In genomic region chrX:13927175-13927574, GRCh38 we compare ENCODE assay signal across 21 cellular contexts.
DNase-seq lines count a peak whose midpoint lies in the region; ATAC-seq, FAIRE-seq and TF ChIP-seq lines count a peak whose summit lies in the region.
"Had no signal": no experiment of that assay in that cellular context is flagged by ENCODE, and none has a peak within 500 bp of the region (broad histone marks: within the 10 kb centered on the region; RNA-seq: fewer than 3 reads in every experiment).

No MANE protein-coding gene starts in this region.

- H2BK12ac ChIP-seq in H9 (ENCODE audit: insufficient read length, low read depth, low read length) = no peak overlapping the region

- H3K27me3 Mint-ChIP-seq in WTC11 (ENCODE audit: low read depth) (no peaks in the 10 kb centered on the region), H9 (ENCODE audit: low read depth) (no peaks in the 10 kb centered on the region)
- H3K27me3 Mint-ChIP-seq: B cell had no signal

- H3K27ac Mint-ChIP-seq in WTC11 = peak overlapping the region; percentile 63
- no peak overlapping the region for H3K27ac Mint-ChIP-seq in H9
- H3K27ac Mint-ChIP-seq: B cell; CD8-positive, alpha-beta T cell; IgD-negative memory B cell had no signal

- H3K14ac ChIP-seq in H9 (ENCODE audit: insufficient read depth, low read length) = no peak overlapping the region

- H3K79me2 ChIP-seq in HepG2 (ENCODE audit: insufficient read depth, low read length) (no peaks in the 10 kb centered on the region), H9 (ENCODE audit: insufficient read depth, low read length) (peaks cover 23% of the 10 kb centered on the region; the same call in 1 of the 2 replicates)

- no peak overlapping the region for H3T11ph ChIP-seq in H9 (ENCODE audit: low read length)

- POLR2A ChIA-PET in HepG2 (lab: Yijun Ruan, JAX) = no interaction called here
- POLR2A ChIA-PET in WTC11 (lab: Charles Lee) = no interaction called here

- H4K8ac ChIP-seq in H9 (replicated peaks; ENCODE audit: insufficient read length, low read depth, low read length) = no peak overlapping the region

- H4K20me1 ChIP-seq in HepG2 (ENCODE audit: insufficient read depth, low read length) (no peaks in the 10 kb centered on the region), H9 (ENCODE audit: control insufficient read depth, insufficient read depth, insufficient read length) (no peaks in the 10 kb centered on the region)
- H4K20me1 ChIP-seq: BLaER1 treated with 17β-estradiol and CSF1 and Interleukin-3, amounts not matched to agents 10 nM and 100 nM had no signal

- no peak overlapping the region for H4K5ac ChIP-seq in H9 (ENCODE audit: insufficient read length, low read depth, low read length)

- H3K27ac ChIP-seq in HepG2 (ENCODE audit: extremely low read length, insufficient read depth, low read length) (no peak overlapping the region), right lobe of liver (no peak overlapping the region), dorsolateral prefrontal cortex (peak overlapping the region in 49 of 59 donors; percentile 0 to 97 (median 52)), H9 (ENCODE audit: insufficient read length, low read depth, low read length) (no peak overlapping the region)
- H3K27ac ChIP-seq: BLaER1 treated with 17β-estradiol and CSF1 and Interleukin-3, amounts not matched to agents 10 nM and 100 nM; HL-60 had no signal

- TF ChIP-seq CTCF in HepG2 (CRISPR knock-in tag; IDR thresholded peaks at IDR 0.05) (no peak), right lobe of liver (IDR thresholded peaks at IDR 0.05) (no peak), WTC11 (IDR thresholded peaks at IDR 0.05) (no peak), dorsolateral prefrontal cortex (IDR thresholded peaks at IDR 0.05 in 54 of 56, conservative IDR thresholded peaks at IDR 0.05 in 2 of 56; ENCODE audit: low read depth in 1 of 56, partially characterized antibody in 56 of 56) (no peak), H9 (conservative IDR thresholded peaks at IDR 0.05) (no peak)

- no peak for TF ChIP-seq POLR2A in HepG2 (IDR thresholded peaks at IDR 0.05; ENCODE audit: insufficient read depth in 1 of 2, low read depth in 2 of 2, low read length in 2 of 2)
- no peak for TF ChIP-seq POLR2A in right lobe of liver (IDR thresholded peaks at IDR 0.05)

- H3K4me3 ChIP-seq in HepG2 (replicated peaks in 1 of 3; ENCODE audit: insufficient read depth in 1 of 3, low read depth in 2 of 3, low read length in 3 of 3) (no peak overlapping the region), right lobe of liver (no peak overlapping the region), dorsolateral prefrontal cortex (peak overlapping the region in 1 of 59 donors; percentile 1)
- H3K4me3 ChIP-seq: BLaER1 treated with 17β-estradiol and CSF1 and Interleukin-3, amounts not matched to agents 10 nM and 100 nM; GM12878 had no signal

- FAIRE-seq in HepG2 (lab: Jason Lieb, UNC) = no peak
- FAIRE-seq: GM12878, H54 had no signal

- CTCF ChIA-PET in HepG2 (lab: Yijun Ruan, JAX; ENCODE audit: low intra/inter-chr PET ratio, low total read pairs) (no interaction called here), WTC11 (lab: Charles Lee) (no interaction called here)

- ATAC-seq in HepG2 = no peak
- no peak for ATAC-seq in right lobe of liver
- ATAC-seq in WTC11 = no peak
- ATAC-seq in HG03039 (IDR thresholded peaks at IDR 0.05; ENCODE audit: unreplicated experiment) = no peak
- ATAC-seq: CD8-positive, alpha-beta T cell; GM12878; HCT116 had no signal

- H3K18ac ChIP-seq in H9 (ENCODE audit: insufficient read length, low read depth, low read length) = no peak overlapping the region

- H3K4ac ChIP-seq in H9 (ENCODE audit: low read depth, low read length) = no peak overlapping the region

- H2BK15ac ChIP-seq in H9 (ENCODE audit: low read depth, low read length) = no peak overlapping the region

- H3K79me1 ChIP-seq in H9 (ENCODE audit: insufficient read depth, low read depth, low read length, poor library complexity, severe bottlenecking) = no peaks in the 10 kb centered on the region

- H3K23ac ChIP-seq in H9 (ENCODE audit: insufficient read length, low read depth, low read length) = no peak overlapping the region

- H2BK120ac ChIP-seq in H9 (ENCODE audit: low read depth, low read length, poor library complexity, severe bottlenecking) = no peak overlapping the region

- intact Hi-C loops in HepG2 (cut with micrococcal nuclease; ENCODE audit: unreplicated experiment) = no loop called here
- intact Hi-C loops in right lobe of liver (cut with DNase I) = no loop called here
- intact Hi-C loops in dorsolateral prefrontal cortex (cut with DNase I) = no loop called here

- H3K36me3 ChIP-seq in HepG2 (replicated peaks in 1 of 2; ENCODE audit: control insufficient read depth in 1 of 2, insufficient read depth in 2 of 2, low read length in 2 of 2) = no peaks in the 10 kb centered on the region
- no peaks in the 10 kb centered on the region for H3K36me3 ChIP-seq in right lobe of liver
- H3K36me3 ChIP-seq: BLaER1 treated with 17β-estradiol and CSF1 and Interleukin-3, amounts not matched to agents 10 nM and 100 nM had no signal

- H2AFZ ChIP-seq in HepG2 (ENCODE audit: low read length) (no peak overlapping the region), H9 (ENCODE audit: low read length) (no peak overlapping the region)

- no peak overlapping the region for H3K56ac ChIP-seq in H9 (ENCODE audit: insufficient read length, low read depth, low read length)

- 8% methylated on average over 2 of the region's 2 CpGs for WGBS in HepG2 (ENCODE audit: low lambda C conversion rate)
- WGBS in right lobe of liver (ENCODE audit: insufficient coverage, low coverage, low lambda C conversion rate, missing lambda C conversion rate) = 54% methylated on average over 2 of the region's 2 CpGs
- WGBS in H9 (ENCODE audit: extremely low coverage, insufficient read length, low lambda C conversion rate) = no CpG with 5 or more reads among the region's 2 CpGs

- peaks cover 48% of the 10 kb centered on the region for H3K4me1 Mint-ChIP-seq in WTC11
- peaks cover 32% of the 10 kb centered on the region in 2 experiments for H3K4me1 Mint-ChIP-seq in H9
- H3K4me1 Mint-ChIP-seq: B cell, IgD-negative memory B cell had no signal

- H3K4me2 ChIP-seq in HepG2 (ENCODE audit: low read depth, low read length) = no peak overlapping the region
- no peak overlapping the region for H3K4me2 ChIP-seq in H9 (ENCODE audit: insufficient read depth, insufficient read length, low read length)
- H3K4me2 ChIP-seq: BLaER1 treated with 17β-estradiol and CSF1 and Interleukin-3, amounts not matched to agents 10 nM and 100 nM had no signal

- H3K36me3 Mint-ChIP-seq in WTC11 (peaks cover 8% of the 10 kb centered on the region), H9 (ENCODE audit: insufficient read depth in 1 of 3, low read depth in 3 of 3) (peaks cover 16 to 26% (median 16%) of the 10 kb centered on the region in 3 experiments)
- H3K36me3 Mint-ChIP-seq: CD8-positive, alpha-beta T cell had no signal

- no peak overlapping the region for H3K9ac ChIP-seq in HepG2 (ENCODE audit: insufficient read depth, low read depth, low read length)
- no peak overlapping the region for H3K9ac ChIP-seq in H9 (ENCODE audit: extremely low read depth, insufficient read length, low read length)
- H3K9ac ChIP-seq: BLaER1 treated with 17β-estradiol and CSF1 and Interleukin-3, amounts not matched to agents 10 nM and 100 nM had no signal

- in situ Hi-C loops in HepG2 (cut with HindIII; ENCODE audit: extremely low pct_ligation_motif_present, low pct_unique_long_range_greater_than_20kb) = no loop called here

- H2BK5ac ChIP-seq in H9 (ENCODE audit: insufficient read length, low read length) = no peak overlapping the region

- H3K27me3 ChIP-seq in HepG2 (ENCODE audit: control insufficient read depth in 1 of 2, insufficient read depth in 2 of 2, low read length in 2 of 2) = no peaks in the 10 kb centered on the region
- no peaks in the 10 kb centered on the region for H3K27me3 ChIP-seq in right lobe of liver
- peaks cover 0 to 44% (median 0%) of the 10 kb centered on the region in 45 donors for H3K27me3 ChIP-seq in dorsolateral prefrontal cortex
- H3K27me3 ChIP-seq in H9 (ENCODE audit: insufficient read depth, low read length) = no peaks in the 10 kb centered on the region; the same call in 1 of the 2 replicates

- TF ChIP-seq EP300 in HepG2 (IDR thresholded peaks at IDR 0.05; ENCODE audit: low read depth in 2 of 2, low read length in 2 of 2) = no peak
- TF ChIP-seq EP300 in HepG2 (CRISPR knock-in tag; IDR thresholded peaks at IDR 0.05; ENCODE audit: borderline replicate concordance) = no peak

- H3K4me1 ChIP-seq in HepG2 (ENCODE audit: insufficient read depth, low read length) (no peaks in the 10 kb centered on the region), right lobe of liver (no peaks in the 10 kb centered on the region), H9 (ENCODE audit: insufficient read depth, low read length) (peaks cover 8% of the 10 kb centered on the region; the same call in 1 of the 2 replicates)

- no peaks in the 10 kb centered on the region for H3K23me2 ChIP-seq in H9 (ENCODE audit: insufficient read length, low read depth, low read length, poor library complexity, severe bottlenecking)

- H2AK5ac ChIP-seq in H9 (ENCODE audit: insufficient read length, low read length) = no peak overlapping the region

- no peak overlapping the region for H3K4me3 Mint-ChIP-seq in WTC11
- no peak overlapping the region for H3K4me3 Mint-ChIP-seq in H9
- H3K4me3 Mint-ChIP-seq: B cell; CD8-positive, alpha-beta T cell; IgD-negative memory B cell had no signal

- no peak for DNase-seq in HepG2 (ENCODE audit: low spot score)
- DNase-seq in right lobe of liver = no peak
- DNase-seq in WTC11 (ENCODE audit: low spot score) = no peak
- no peak for DNase-seq in dorsolateral prefrontal cortex
- DNase-seq in H9 = no peak
- no peak for DNase-seq in stimulated activated naive CD4-positive, alpha-beta T cell (lab: John Stamatoyannopoulos, UW)
- DNase-seq: 8988T; Calu3; CD8-positive, alpha-beta T cell; DMS53; DND-41; EL; KG1 had no signal

- TF ChIP-seq RAD21 in HepG2 (CRISPR knock-in tag; IDR thresholded peaks at IDR 0.05) = no peak

- H3K9me3 Mint-ChIP-seq in WTC11 (no peaks in the 10 kb centered on the region), H9 (peaks cover 22 to 42% of the 10 kb centered on the region in 2 experiments)
- H3K9me3 Mint-ChIP-seq: CD8-positive, alpha-beta T cell; IgD-negative memory B cell had no signal

- H4K91ac ChIP-seq in H9 (ENCODE audit: insufficient read length, low read depth, low read length) = no peak overlapping the region

- H3K9me3 ChIP-seq in HepG2 (ENCODE audit: low read length) = no peaks in the 10 kb centered on the region
- H3K9me3 ChIP-seq in right lobe of liver = no peaks in the 10 kb centered on the region
- H3K9me3 ChIP-seq in H9 (ENCODE audit: control insufficient read depth, low read depth, low read length) = no peaks in the 10 kb centered on the region

- BruUV-seq in HepG2 (replicated peaks; lab: Mats Ljungman, UMichigan) = no TSS peak

- H2BK20ac ChIP-seq in H9 (ENCODE audit: low read depth, low read length, poor library complexity, severe bottlenecking) = no peak overlapping the region

TF ChIP-seq in HepG2, 621 proteins besides CTCF, POLR2A, EP300 and RAD21 (continues in another document):
- peak; percentile 5 to 54; a peak in 2 of 4 replicates for TF ChIP-seq MAFK (conservative IDR thresholded peaks at IDR 0.05 in 1 of 2, IDR thresholded peaks at IDR 0.05 in 1 of 2; ENCODE audit: low read length in 2 of 2)

TF ChIP-seq in WTC11, 78 proteins besides CTCF, POLR2A, EP300 and RAD21:
- no peak for TF ChIP-seq CBFB (CRISPR knock-in tag; IDR thresholded peaks at IDR 0.05; ENCODE audit: low read depth)
- TF ChIP-seq NFYB (CRISPR knock-in tag; conservative IDR thresholded peaks at IDR 0.05; ENCODE audit: low read depth) = no peak

Comparison
In these comparisons a context has a peak if more than half of its experiments do, and no peak if none do; other contexts are left out.
1. H3K27ac ChIP-seq: peak in dorsolateral prefrontal cortex (49 of 59); none in HepG2 (single experiment), right lobe of liver (0 of 3) and H9 (single experiment).